Comparison of ENCODE assay signal across 21 cellular contexts in the genomic region with DNA sequence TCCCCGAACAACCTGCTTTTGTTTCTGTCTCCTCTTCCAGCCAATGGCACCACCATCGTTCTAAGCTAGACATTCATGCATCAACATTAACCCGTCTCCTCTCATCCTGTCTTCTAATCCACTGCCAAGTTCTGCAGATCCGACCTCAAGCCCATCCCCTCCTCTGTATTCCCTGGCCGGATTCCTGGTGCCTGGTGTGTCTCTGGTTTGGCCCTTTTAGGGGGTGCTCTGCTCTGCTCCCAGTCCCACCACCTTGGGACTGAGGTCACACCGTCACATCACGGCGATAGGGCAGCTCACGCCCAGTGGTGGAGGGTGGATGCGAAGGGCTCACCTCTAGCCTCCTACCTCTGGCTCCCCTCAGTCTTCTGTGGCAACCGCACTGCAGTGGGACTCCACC.
A peak's percentile ranks its signal among the peaks of the same experiment; 100 is the strongest.
DNase-seq lines count a peak whose midpoint lies in the region; ATAC-seq, FAIRE-seq and TF ChIP-seq lines count a peak whose summit lies in the region.
"Had no signal": no experiment of that assay in that cellular context is flagged by ENCODE, and none has a peak within 500 bp of the region (broad histone marks: within the 10 kb centered on the region; RNA-seq: fewer than 3 reads in every experiment).

No MANE protein-coding gene starts in this region.

- no peak for ATAC-seq in K562
- no peak for ATAC-seq in activated T-helper 17 cell treated with anti-CD3 and anti-CD28 coated beads, Interleukin-2, amount 50 U/mL, for 72 hours (replicated peaks)
- ATAC-seq: A549 had no signal

- H3K9me3 ChIP-seq in mammary epithelial cell (replicated peaks; ENCODE audit: insufficient read depth, low read length): no peaks in the 10 kb centered on the region
- no peaks in the 10 kb centered on the region for H3K9me3 ChIP-seq in K562 (replicated peaks; ENCODE audit: control insufficient read depth, insufficient read depth, low read depth, low read length)
- no peaks in the 10 kb centered on the region for H3K9me3 ChIP-seq in ovary
- H3K9me3 ChIP-seq: A549, Caco-2 had no signal

- no peak for FAIRE-seq in K562 (lab: Jason Lieb, UNC)
- peak; percentile 68 for FAIRE-seq in urothelium cell line (lab: Jason Lieb, UNC)
- FAIRE-seq: A549, GM12892, GM18507, HTR-8/SVneo had no signal

- BruUV-seq in mammary epithelial cell (replicated peaks; lab: Mats Ljungman, UMichigan) (no TSS peak), MCF 10A (replicated peaks; lab: Mats Ljungman, UMichigan) (no TSS peak), K562 (replicated peaks; lab: Mats Ljungman, UMichigan) (no TSS peak)

- no peaks in the 10 kb centered on the region for H3K27me3 Mint-ChIP-seq in MCF 10A (ENCODE audit: insufficient read depth, unreplicated experiment)
- no peaks in the 10 kb centered on the region for H3K27me3 Mint-ChIP-seq in nephron progenitor cell (ENCODE audit: low read depth, poor library complexity)
- no peaks in the 10 kb centered on the region for H3K27me3 Mint-ChIP-seq in activated T-helper 17 cell treated with anti-CD3 and anti-CD28 coated beads, Interleukin-2, amount 50 U/mL, for 72 hours
- H3K27me3 Mint-ChIP-seq: CD4-positive, alpha-beta T cell had no signal

- no peak for TF ChIP-seq EP300 in K562 (IDR thresholded peaks at IDR 0.05; ENCODE audit: low read length)
- no peak for TF ChIP-seq EP300 in ovary (IDR thresholded peaks at IDR 0.05)

- dilution Hi-C loops in mammary epithelial cell (cut with HindIII; ENCODE audit: low sequenced_read_pairs): loop anchor here (25.0 kb wide), 1 partner anchor 614 kb away; no protein-coding TSS in a partner anchor

- DNase-seq in mammary epithelial cell (no peak), MCF 10A (ENCODE audit: unreplicated experiment) (no peak), K562 (ENCODE audit: extremely low read depth in 1 of 4, low spot score in 3 of 4) (no peak), nephron progenitor cell (no peak), urothelium cell line (ENCODE audit: low spot score) (no peak), ovary (no peak), hippocampal formation (lab: John Stamatoyannopoulos, UW) (no peak)
- DNase-seq: AML-193; Caco-2; CD4-positive, alpha-beta T cell; DMS153; DMS79; GDM1; GOT3; H9 had no signal

- 80% methylated on average over 4 of the region's 11 CpGs for WGBS in mammary epithelial cell (ENCODE audit: low coverage, missing lambda C conversion rate)
- 60% methylated on average over 11 of the region's 11 CpGs for WGBS in K562 (ENCODE audit: insufficient coverage, low coverage, missing lambda C conversion rate)
- WGBS in ovary, 3 donors: 84 to 88% (median 87%) methylated on average over 11 of the region's 11 CpGs

- H2AFZ ChIP-seq in mammary epithelial cell (ENCODE audit: low read depth, low read length) (peak overlapping the region; percentile 85), K562 (ENCODE audit: low read depth, low read length) (no peak overlapping the region)

- H3K4me1 ChIP-seq in mammary epithelial cell (ENCODE audit: insufficient read depth, low read length) (peaks cover 12% of the 10 kb centered on the region), K562 (replicated peaks in 1 of 2; ENCODE audit: control insufficient read depth in 2 of 2, insufficient read depth in 2 of 2, low read length in 2 of 2) (peaks cover 20 to 24% of the 10 kb centered on the region in 2 experiments; a peak in 4 of 5 replicates), ovary (ENCODE audit: insufficient read depth) (no peaks in the 10 kb centered on the region)
- H3K4me1 ChIP-seq: A549, Caco-2 had no signal

- no peak for TF ChIP-seq POLR2A in K562 (conservative IDR thresholded peaks at IDR 0.05)
- no peak for TF ChIP-seq POLR2A in ovary (IDR thresholded peaks at IDR 0.05)

- TF ChIP-seq CTCF in mammary epithelial cell (conservative IDR thresholded peaks at IDR 0.05 in 1 of 2, IDR thresholded peaks at IDR 0.05 in 1 of 2; ENCODE audit: extremely low read depth in 1 of 2, insufficient read depth in 1 of 2, low read depth in 1 of 2, low read length in 2 of 2) (no peak), MCF 10A (IDR thresholded peaks at IDR 0.05; ENCODE audit: unreplicated experiment) (no peak), K562 (IDR thresholded peaks at IDR 0.05 in 2 of 3, conservative IDR thresholded peaks at IDR 0.05 in 1 of 3; ENCODE audit: insufficient read depth in 2 of 3, low read depth in 1 of 3, low read length in 3 of 3) (no peak), nephron progenitor cell (IDR thresholded peaks at IDR 0.05) (no peak), ovary (IDR thresholded peaks at IDR 0.05) (no peak)

- in situ Hi-C loops in mammary epithelial cell (cut with MboI; ENCODE audit: low sequenced_read_pairs in 2 of 2): loop anchor here (10.0 kb wide), 3 partner anchors 212 to 632 kb away; no protein-coding TSS in a partner anchor
- in situ Hi-C loops in K562 (cut with MboI): loop anchor here (5.0 to 10.0 kb wide), 2 partner anchors 444 to 862 kb away; no protein-coding TSS in a partner anchor

- H3K36me3 ChIP-seq in mammary epithelial cell (ENCODE audit: insufficient read depth, low read length): no peaks in the 10 kb centered on the region
- H3K36me3 ChIP-seq in K562 (ENCODE audit: control insufficient read depth, insufficient read depth, low read length): no peaks in the 10 kb centered on the region
- H3K36me3 ChIP-seq in ovary: no peaks in the 10 kb centered on the region

- H3K9me1 ChIP-seq in K562 (ENCODE audit: control insufficient read depth, insufficient read depth, low read length): no peaks in the 10 kb centered on the region

- H3K9me3 Mint-ChIP-seq in MCF 10A (ENCODE audit: unreplicated experiment) (no peaks in the 10 kb centered on the region), nephron progenitor cell (no peaks in the 10 kb centered on the region)
- no peaks in the 10 kb centered on the region for H3K9me3 Mint-ChIP-seq in activated T-helper 17 cell treated with anti-CD3 and anti-CD28 coated beads, Interleukin-2, amount 50 U/mL, for 72 hours
- H3K9me3 Mint-ChIP-seq: CD4-positive, alpha-beta T cell; H9 had no signal

- POLR2A ChIA-PET in MCF 10A (lab: Yijun Ruan, JAX) (interaction anchor here (0.6 kb wide), 1 partner anchor 56 kb away, joined by 3 read pairs; no protein-coding TSS in a partner anchor), K562 (lab: Yijun Ruan, JAX) (no interaction called here)

- H3K27me3 ChIP-seq in mammary epithelial cell (ENCODE audit: insufficient read depth, low read length): no peaks in the 10 kb centered on the region
- peaks cover 15 to 45% of the 10 kb centered on the region in 2 experiments for H3K27me3 ChIP-seq in K562 (ENCODE audit: control insufficient read depth in 2 of 2, insufficient read depth in 2 of 2, low read length in 2 of 2)
- H3K27me3 ChIP-seq in ovary: no peaks in the 10 kb centered on the region

- no peaks in the 10 kb centered on the region for H3K79me2 ChIP-seq in mammary epithelial cell (ENCODE audit: insufficient read depth, low read length)
- H3K79me2 ChIP-seq in K562 (ENCODE audit: control insufficient read depth, insufficient read depth, low read length): no peaks in the 10 kb centered on the region

- H3K4me1 Mint-ChIP-seq in MCF 10A (ENCODE audit: insufficient read depth, unreplicated experiment): peaks cover 19% of the 10 kb centered on the region
- peaks cover 13% of the 10 kb centered on the region for H3K4me1 Mint-ChIP-seq in nephron progenitor cell
- no peaks in the 10 kb centered on the region for H3K4me1 Mint-ChIP-seq in activated T-helper 17 cell treated with anti-CD3 and anti-CD28 coated beads, Interleukin-2, amount 50 U/mL, for 72 hours

- no peak overlapping the region for H3K27ac ChIP-seq in mammary epithelial cell (ENCODE audit: insufficient read depth, low read depth, low read length)
- no peak overlapping the region for H3K27ac ChIP-seq in K562 (ENCODE audit: extremely low read depth, low read depth, low read length)
- no peak overlapping the region for H3K27ac ChIP-seq in ovary
- H3K27ac ChIP-seq: 22Rv1, A549 had no signal

- H3K27ac Mint-ChIP-seq in MCF 10A (ENCODE audit: low read depth, unreplicated experiment) (no peak overlapping the region), nephron progenitor cell (peak overlapping the region; percentile 63)
- H3K27ac Mint-ChIP-seq in activated T-helper 17 cell treated with anti-CD3 and anti-CD28 coated beads, Interleukin-2, amount 50 U/mL, for 72 hours: no peak overlapping the region
- H3K27ac Mint-ChIP-seq: CD4-positive, alpha-beta T cell; H9 had no signal

- H3K4me2 ChIP-seq in mammary epithelial cell (ENCODE audit: insufficient read depth, low read depth, low read length): no peak overlapping the region
- 0 out of 2 replicates have a peak overlapping the region, but pooled peaks have one; percentile 75 for H3K4me2 ChIP-seq in K562 (ENCODE audit: insufficient read depth, low read length)
- H3K4me2 ChIP-seq: A549 had no signal

- H3K4me3 Mint-ChIP-seq in MCF 10A (ENCODE audit: unreplicated experiment) (no peak overlapping the region), nephron progenitor cell (no peak overlapping the region)
- no peak overlapping the region for H3K4me3 Mint-ChIP-seq in activated T-helper 17 cell treated with anti-CD3 and anti-CD28 coated beads, Interleukin-2, amount 50 U/mL, for 72 hours
- H3K4me3 Mint-ChIP-seq: CD4-positive, alpha-beta T cell; H9 had no signal

- no peak overlapping the region for H3K9ac ChIP-seq in mammary epithelial cell (ENCODE audit: insufficient read depth, low read length)
- H3K9ac ChIP-seq in K562 (ENCODE audit: insufficient read depth in 1 of 2, low read depth in 2 of 2, low read length in 2 of 2): peak overlapping the region in 1 of 2 experiments; percentile 32; a peak in 1 of 4 replicates

- intact Hi-C loops in mammary epithelial cell (cut with micrococcal nuclease) (no loop called here), MCF 10A (cut with micrococcal nuclease) (no loop called here), K562 (cut with micrococcal nuclease) (no loop called here), ovary (cut with DNase I) (loop anchor here (5.0 to 10.0 kb wide), 5 partner anchors 222 to 862 kb away; no protein-coding TSS in a partner anchor)

- H3K36me3 Mint-ChIP-seq in MCF 10A (ENCODE audit: insufficient read depth, unreplicated experiment) (no peaks in the 10 kb centered on the region), nephron progenitor cell (ENCODE audit: low read depth) (no peaks in the 10 kb centered on the region)
- H3K36me3 Mint-ChIP-seq in activated T-helper 17 cell treated with anti-CD3 and anti-CD28 coated beads, Interleukin-2, amount 50 U/mL, for 72 hours (ENCODE audit: low read depth): no peaks in the 10 kb centered on the region

- CTCF ChIA-PET in mammary epithelial cell (lab: Charles Lee; ENCODE audit: low non-redundant PET) (no interaction called here), MCF 10A (lab: Yijun Ruan, JAX) (interaction anchor here (1.3 to 7.7 kb wide), 3 partner anchors 17 to 626 kb away, joined by 5 to 92 read pairs (median 72); no protein-coding TSS in a partner anchor), K562 (lab: Yijun Ruan, JAX; ENCODE audit: low intra/inter-chr PET ratio) (interaction anchor here (0.7 kb wide), 1 partner anchor 122 kb away, joined by 3 read pairs; no protein-coding TSS in a partner anchor)

- H3K4me3 ChIP-seq in mammary epithelial cell (replicated peaks in 1 of 3; ENCODE audit: insufficient read depth in 1 of 3, low read depth in 2 of 3, low read length in 3 of 3): no peak overlapping the region
- H3K4me3 ChIP-seq in K562: no peak overlapping the region
- H3K4me3 ChIP-seq in ovary: no peak overlapping the region
- H3K4me3 ChIP-seq: A549 had no signal

- H4K20me1 ChIP-seq in mammary epithelial cell (ENCODE audit: insufficient read depth, low read length) (no peaks in the 10 kb centered on the region), K562 (replicated peaks; ENCODE audit: control insufficient read depth, insufficient read depth, low read length) (0 out of 2 replicates have a peak, but pooled peaks cover 8% of the 10 kb centered on the region)

- TF ChIP-seq RAD21 in K562 (CRISPR knock-in tag; conservative IDR thresholded peaks at IDR 0.05 in 1 of 2, IDR thresholded peaks at IDR 0.05 in 1 of 2): no peak

Comparison
In these comparisons a context has a peak if more than half of its experiments do, and no peak if none do; other contexts are left out.
1. intact Hi-C loops: an anchor here in ovary (5.0 to 10.0 kb wide); none called in mammary epithelial cell, MCF 10A and K562.